ENCODE assay signal across 8 cellular contexts in genomic region chr14:95535226-95536021, GRCh38. TPM values are rescaled to one million over a fixed set of nuclear protein-coding genes. Genes with fewer than 3 reads are reported as not detected.
A peak's percentile ranks its signal among the peaks of the same experiment; 100 is the strongest.
DNase-seq lines count a peak whose midpoint lies in the region; ATAC-seq and FAIRE-seq lines count a peak whose summit lies in the region.

No MANE protein-coding gene starts in this region.

- H3K9ac ChIP-seq in iPS-20b (ENCODE audit: low read depth, low read length), result peak overlapping the region; percentile 90

- H3K9me3 ChIP-seq in iPS-20b (ENCODE audit: insufficient read depth, low read depth, low read length), result no peaks in the 10 kb centered on the region

- H3K27me3 ChIP-seq in iPS-20b (ENCODE audit: insufficient read depth, low read length), result no peaks in the 10 kb centered on the region

- peak overlapping the region; percentile 90 for H3K27ac Mint-ChIP-seq in activated CD4-positive, alpha-beta T cell treated with anti-CD3 and anti-CD28 coated beads, Interleukin-2, amount 10 ng/mL, durations not matched to agents 24 days and 14 days
- peak overlapping the region; percentile 94 for H3K27ac Mint-ChIP-seq in activated T-helper 17 cell treated with anti-CD3 and anti-CD28 coated beads, Interleukin-2, amount 50 U/mL, for 72 hours

- no peak for FAIRE-seq in RCC 7860 (lab: Jason Lieb, UNC)

- no peaks in the 10 kb centered on the region for H3K27me3 Mint-ChIP-seq in activated CD4-positive, alpha-beta T cell treated with anti-CD3 and anti-CD28 coated beads, Interleukin-2, amount 10 ng/mL, durations not matched to agents 24 days and 14 days
- no peaks in the 10 kb centered on the region for H3K27me3 Mint-ChIP-seq in activated T-helper 17 cell treated with anti-CD3 and anti-CD28 coated beads, Interleukin-2, amount 50 U/mL, for 72 hours

- peaks cover 46% of the 10 kb centered on the region for H3K4me1 Mint-ChIP-seq in activated CD4-positive, alpha-beta T cell treated with anti-CD3 and anti-CD28 coated beads, Interleukin-2, amount 10 ng/mL, durations not matched to agents 24 days and 14 days
- peaks cover 45% of the 10 kb centered on the region for H3K4me1 Mint-ChIP-seq in activated T-helper 17 cell treated with anti-CD3 and anti-CD28 coated beads, Interleukin-2, amount 50 U/mL, for 72 hours

- DNase-seq in activated CD4-positive, alpha-beta T cell treated with anti-CD3 and anti-CD28 coated beads, Interleukin-2, amount 10 ng/mL, durations not matched to agents 24 days and 14 days, result peak; percentile 73
- DNase-seq in activated CD4-positive, alpha-beta T cell treated with anti-CD3 and anti-CD28 coated beads for 4 hours, result no peak
- DNase-seq in stimulated activated naive CD8-positive, alpha-beta T cell treated with anti-CD3 and anti-CD28 coated beads, Interleukin-15, Interleukin-2, amounts not matched to agents 100 U/mL and 50 U/mL, for 24 hours, result peak; percentile 34
- DNase-seq in RCC 7860 (ENCODE audit: low spot score), result no peak
- DNase-seq in NK-92 (lab: John Stamatoyannopoulos, UW; ENCODE audit: unreplicated experiment), result no peak

- intact Hi-C loops in activated CD4-positive, alpha-beta T cell treated with anti-CD3 and anti-CD28 coated beads, Interleukin-2, amount 10 ng/mL, durations not matched to agents 24 days and 14 days (cut with micrococcal nuclease), result loop anchor here (10.0 kb wide), 1 partner anchor 969 kb away; the partner anchor contains the start of gene PAPOLA

- peak; percentile 7 for ATAC-seq in HG03135 (IDR thresholded peaks at IDR 0.05; ENCODE audit: unreplicated experiment)
- no peak for ATAC-seq in activated T-helper 17 cell treated with anti-CD3 and anti-CD28 coated beads, Interleukin-2, amount 50 U/mL, for 72 hours (replicated peaks)
- no peak for ATAC-seq in stimulated activated naive CD8-positive, alpha-beta T cell treated with anti-CD3 and anti-CD28 coated beads, Interleukin-15, Interleukin-2, amounts not matched to agents 100 U/mL and 50 U/mL, for 24 hours

- H3K4me1 ChIP-seq in iPS-20b (ENCODE audit: insufficient read depth, low read length), result peaks cover 13% of the 10 kb centered on the region

- H3K9me3 Mint-ChIP-seq in activated CD4-positive, alpha-beta T cell treated with anti-CD3 and anti-CD28 coated beads, Interleukin-2, amount 10 ng/mL, durations not matched to agents 24 days and 14 days, result no peaks in the 10 kb centered on the region
- no peaks in the 10 kb centered on the region for H3K9me3 Mint-ChIP-seq in activated T-helper 17 cell treated with anti-CD3 and anti-CD28 coated beads, Interleukin-2, amount 50 U/mL, for 72 hours

- H3K4me3 Mint-ChIP-seq in activated CD4-positive, alpha-beta T cell treated with anti-CD3 and anti-CD28 coated beads, Interleukin-2, amount 10 ng/mL, durations not matched to agents 24 days and 14 days, result peak overlapping the region; percentile 91
- H3K4me3 Mint-ChIP-seq in activated T-helper 17 cell treated with anti-CD3 and anti-CD28 coated beads, Interleukin-2, amount 50 U/mL, for 72 hours, result peak overlapping the region; percentile 97

- H3K4me3 ChIP-seq in iPS-20b (ENCODE audit: low read length), result peak overlapping the region; percentile 93

- peaks cover 33% of the 10 kb centered on the region for H3K36me3 Mint-ChIP-seq in activated CD4-positive, alpha-beta T cell treated with anti-CD3 and anti-CD28 coated beads, Interleukin-2, amount 10 ng/mL, durations not matched to agents 24 days and 14 days (ENCODE audit: low read depth)
- peaks cover 36% of the 10 kb centered on the region for H3K36me3 Mint-ChIP-seq in activated T-helper 17 cell treated with anti-CD3 and anti-CD28 coated beads, Interleukin-2, amount 50 U/mL, for 72 hours (ENCODE audit: low read depth)

- H3K27ac ChIP-seq in iPS-20b (ENCODE audit: low read length), result no peak overlapping the region

- peaks cover 20% of the 10 kb centered on the region; the same call in 1 of the 2 replicates for H3K36me3 ChIP-seq in iPS-20b (ENCODE audit: insufficient read depth, low read depth, low read length)

RNA-seq across cellular contexts. Expression of gene GLRX5, which starts 0.6 kb away (rescaled TPM):
- total RNA-seq in activated CD4-positive, alpha-beta T cell treated with anti-CD3 and anti-CD28 coated beads, Interleukin-2, amount 10 ng/mL, durations not matched to agents 24 days and 14 days, result 43.7 and 45.6 TPM in 2 replicates
- 10 to 100 TPM; 21.5 to 61.4 TPM for total RNA-seq in activated T-helper 17 cell treated with anti-CD3 and anti-CD28 coated beads, Interleukin-2, amount 50 U/mL, for 72 hours

RNA-seq across cellular contexts. Expression of gene SYNE3, which starts 19.0 kb away (rescaled TPM):
- total RNA-seq in activated CD4-positive, alpha-beta T cell treated with anti-CD3 and anti-CD28 coated beads, Interleukin-2, amount 10 ng/mL, durations not matched to agents 24 days and 14 days, result 45.2 and 46.3 TPM in 2 replicates
- total RNA-seq in activated T-helper 17 cell treated with anti-CD3 and anti-CD28 coated beads, Interleukin-2, amount 50 U/mL, for 72 hours, result 10 to 100 TPM; 78.9 to 79.1 TPM

Comparison
In these comparisons a context has a peak if more than half of its experiments do, and no peak if none do; other contexts are left out.
1. DNase-seq: peak in activated CD4-positive, alpha-beta T cell treated with anti-CD3 and anti-CD28 coated beads, Interleukin-2, amount 10 ng/mL, durations not matched to agents 24 days and 14 days (single experiment) and stimulated activated naive CD8-positive, alpha-beta T cell treated with anti-CD3 and anti-CD28 coated beads, Interleukin-15, Interleukin-2, amounts not matched to agents 100 U/mL and 50 U/mL, for 24 hours (single experiment); none in activated CD4-positive, alpha-beta T cell treated with anti-CD3 and anti-CD28 coated beads for 4 hours (0 of 2), RCC 7860 (single experiment) and NK-92 (single experiment).